Comparison of ENCODE assay signal across 18 cellular contexts in the genomic region with DNA sequence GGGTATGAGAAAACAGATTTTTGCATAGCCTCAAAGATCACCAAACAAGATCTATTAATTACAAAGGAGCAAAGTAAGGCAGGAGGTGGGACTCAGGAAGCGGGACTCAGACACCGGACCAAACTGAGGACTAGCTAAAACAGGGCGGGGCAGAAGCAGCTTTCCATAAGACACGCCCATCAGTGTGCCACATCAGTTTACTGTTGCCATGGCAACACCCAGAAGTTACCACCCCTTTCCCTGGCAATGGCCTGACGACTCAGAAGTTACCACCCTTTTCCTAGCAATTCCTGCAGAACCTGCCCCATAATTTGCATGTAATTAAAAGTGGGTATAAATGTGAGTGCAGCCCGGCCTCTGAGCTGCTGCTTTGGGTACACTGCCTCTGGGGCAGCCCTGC.
A peak's percentile ranks its signal among the peaks of the same experiment; 100 is the strongest.
DNase-seq lines count a peak whose midpoint lies in the region; ATAC-seq and TF ChIP-seq lines count a peak whose summit lies in the region.
"Had no signal": no experiment of that assay in that cellular context is flagged by ENCODE, and none has a peak within 500 bp of the region (broad histone marks: within the 10 kb centered on the region; RNA-seq: fewer than 3 reads in every experiment).

No MANE protein-coding gene starts in this region.

- H3K36me3 Mint-ChIP-seq in activated T-helper 17 cell treated with anti-CD3 and anti-CD28 coated beads, Interleukin-2, amount 50 U/mL, for 72 hours (ENCODE audit: low read depth) = no peaks in the 10 kb centered on the region

- H3K27me3 Mint-ChIP-seq in activated T-helper 17 cell treated with anti-CD3 and anti-CD28 coated beads, Interleukin-2, amount 50 U/mL, for 72 hours = peaks cover 6% of the 10 kb centered on the region

- H3K4me1 Mint-ChIP-seq in activated T-helper 17 cell treated with anti-CD3 and anti-CD28 coated beads, Interleukin-2, amount 50 U/mL, for 72 hours = no peaks in the 10 kb centered on the region
- H3K4me1 Mint-ChIP-seq: central memory CD8-positive, alpha-beta T cell had no signal

- no peak for TF ChIP-seq CTCF in fibroblast of mammary gland (conservative IDR thresholded peaks at IDR 0.05; ENCODE audit: control insufficient read depth, insufficient read depth, low read depth, low read length)

- no peak overlapping the region for H3K27ac Mint-ChIP-seq in activated T-helper 17 cell treated with anti-CD3 and anti-CD28 coated beads, Interleukin-2, amount 50 U/mL, for 72 hours
- H3K27ac Mint-ChIP-seq: HFFc6 had no signal

- no peak overlapping the region for H3K4me3 Mint-ChIP-seq in activated T-helper 17 cell treated with anti-CD3 and anti-CD28 coated beads, Interleukin-2, amount 50 U/mL, for 72 hours
- H3K4me3 Mint-ChIP-seq: central memory CD8-positive, alpha-beta T cell; HFFc6 had no signal

- DNase-seq in ELR (ENCODE audit: low read depth) (peak; percentile 12), M059J (ENCODE audit: low read depth) (peak; percentile 8), RPMI8226 (peak; percentile 30), fibroblast of mammary gland (ENCODE audit: low read depth) (peak; percentile 14)
- DNase-seq in stimulated activated CD4-positive, alpha-beta T cell treated with anti-CD3 and anti-CD28 coated beads, Interleukin-12 subunit alpha, Interleukin-12 subunit beta, amount 100 ng/mL, for 4 hours = no peak
- no peak for DNase-seq in activated CD4-positive, alpha-beta T cell treated with anti-CD3 and anti-CD28 coated beads, Interleukin-2, amount 50 U/mL, for 1 hour
- DNase-seq in activated T-cell treated with anti-CD3 and anti-CD28 coated beads, Interleukin-2, amount 50 U/mL, for 1 hour = no peak
- DNase-seq: amygdala, HFFc6, NCI-H2107, Right ventricle myocardium superior, stomach, T-helper 2 cell, upper lobe of right lung had no signal

- no peak overlapping the region for H3K4me3 ChIP-seq in fibroblast of mammary gland (ENCODE audit: control insufficient read depth, low read depth, low read length)
- H3K4me3 ChIP-seq: stomach, upper lobe of right lung had no signal

- ATAC-seq in activated T-helper 17 cell treated with anti-CD3 and anti-CD28 coated beads, Interleukin-2, amount 50 U/mL, for 72 hours (replicated peaks) = no peak
- ATAC-seq: foreskin keratinocyte, right cardiac atrium, upper lobe of right lung had no signal

- H3K9me3 Mint-ChIP-seq in activated T-helper 17 cell treated with anti-CD3 and anti-CD28 coated beads, Interleukin-2, amount 50 U/mL, for 72 hours = no peaks in the 10 kb centered on the region
- H3K9me3 Mint-ChIP-seq: central memory CD8-positive, alpha-beta T cell had no signal

Comparison
In these comparisons a context has a peak if more than half of its experiments do, and no peak if none do; other contexts are left out.
1. DNase-seq: peak in ELR (single experiment), M059J (single experiment), RPMI8226 (single experiment) and fibroblast of mammary gland (single experiment); none in stimulated activated CD4-positive, alpha-beta T cell treated with anti-CD3 and anti-CD28 coated beads, Interleukin-12 subunit alpha, Interleukin-12 subunit beta, amount 100 ng/mL, for 4 hours (single experiment), activated CD4-positive, alpha-beta T cell treated with anti-CD3 and anti-CD28 coated beads, Interleukin-2, amount 50 U/mL, for 1 hour (single experiment) and activated T-cell treated with anti-CD3 and anti-CD28 coated beads, Interleukin-2, amount 50 U/mL, for 1 hour (single experiment).